ENCODE assay signal across 17 cellular contexts in the genomic region with DNA sequence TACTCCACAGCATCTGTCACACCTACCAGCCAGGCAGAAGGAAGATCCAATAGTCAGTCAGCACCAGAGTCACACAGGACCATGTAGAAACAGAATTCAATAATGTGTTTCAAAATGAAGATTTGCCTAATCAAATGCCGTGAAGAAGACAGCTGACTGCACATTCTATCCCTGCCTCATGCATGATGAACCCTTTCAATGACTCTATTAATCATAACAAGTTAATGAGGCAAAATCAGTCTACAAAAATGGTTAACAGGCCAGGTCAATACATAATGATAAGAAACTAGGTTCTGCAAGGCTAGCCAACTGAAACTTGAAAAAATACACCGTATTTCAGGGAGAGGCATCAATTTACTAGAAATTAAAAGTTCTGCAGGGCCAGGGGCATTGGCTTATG. TPM values are rescaled to one million over a fixed set of nuclear protein-coding genes. Genes with fewer than 3 reads are reported as not detected.
DNase-seq lines count a peak whose midpoint lies in the region; ATAC-seq, FAIRE-seq and TF ChIP-seq lines count a peak whose summit lies in the region.
"Had no signal": no experiment of that assay in that cellular context is flagged by ENCODE, and none has a peak within 500 bp of the region (broad histone marks: within the 10 kb centered on the region; RNA-seq: fewer than 3 reads in every experiment).

No MANE protein-coding gene starts in this region.

- H3K4me1 Mint-ChIP-seq in Calu3 (ENCODE audit: low read depth, unreplicated experiment), result no peaks in the 10 kb centered on the region

- no peak for TF ChIP-seq RAD21 in GM12878 (IDR thresholded peaks at IDR 0.05; ENCODE audit: insufficient read depth, low read depth, low read length)

- no peak overlapping the region for H3K4me3 Mint-ChIP-seq in Calu3 (ENCODE audit: low read depth, unreplicated experiment)
- H3K4me3 Mint-ChIP-seq: CD8-positive, alpha-beta memory T cell; GM23338 had no signal

- H3K27ac Mint-ChIP-seq in Calu3 (ENCODE audit: unreplicated experiment), result no peak overlapping the region
- H3K27ac Mint-ChIP-seq: GM23338 had no signal

- intact Hi-C loops in GM12878 (cut with micrococcal nuclease; ENCODE audit: unreplicated experiment), result no loop called here
- intact Hi-C loops in Calu3 (cut with micrococcal nuclease; ENCODE audit: unreplicated experiment), result no loop called here

- no peaks in the 10 kb centered on the region for H3K9me3 ChIP-seq in GM12878 (replicated peaks; ENCODE audit: control insufficient read depth, insufficient read depth, low read length)
- H3K9me3 ChIP-seq: A549, BE2C had no signal

- DNase-seq in GM12891 (ENCODE audit: insufficient read length, low spot score) (no peak), GM12878 (ENCODE audit: low read depth, low spot score) (no peak), kidney tubule cell (ENCODE audit: low spot score) (peak; percentile 51), Calu3 (no peak), NCI-H1436 (lab: John Stamatoyannopoulos, UW) (no peak), NCI-H146 treated with DMSO at 0.1 percent for 48 hours (lab: John Stamatoyannopoulos, UW; ENCODE audit: unreplicated experiment) (no peak)
- DNase-seq: BE2C; Caco-2; CD8-positive, alpha-beta memory T cell; DMS 273 treated with DMSO at 0.1 percent for 48 hours; H7; IMR-90; KG1 had no signal

- no peaks in the 10 kb centered on the region for H3K79me2 ChIP-seq in GM12878 (ENCODE audit: control insufficient read depth, insufficient read depth, low read length)

- ATAC-seq in GM12878 (peak; percentile 41; the same call in 2 of the 3 replicates), HG02938 (IDR thresholded peaks at IDR 0.05; ENCODE audit: unreplicated experiment) (no peak)
- ATAC-seq: A549, GM23338 had no signal

- no peak overlapping the region for H3K9ac ChIP-seq in GM12878 (ENCODE audit: control insufficient read depth, insufficient read depth, low read length)

- FAIRE-seq in GM12891 (lab: Jason Lieb, UNC), result peak; percentile 23
- no peak for FAIRE-seq in GM12878 (lab: Jason Lieb, UNC)
- FAIRE-seq: A549 had no signal

- TF ChIP-seq EP300 in GM12878 (IDR thresholded peaks at IDR 0.05; ENCODE audit: borderline replicate concordance in 1 of 2, control insufficient read depth in 1 of 2, low read depth in 2 of 2, low read length in 2 of 2), result no peak

- WGBS in GM12878 (ENCODE audit: insufficient coverage, insufficient replicate concordance, low lambda C conversion rate, missing lambda C conversion rate), result 34% methylated on average over 2 of the region's 2 CpGs

- H2AFZ ChIP-seq in GM12878 (ENCODE audit: control insufficient read depth, low read depth, low read length), result no peak overlapping the region
- H2AFZ ChIP-seq: GM23338 had no signal

- in situ Hi-C loops in GM12878 (cut with MboI), result no loop called here

- no peaks in the 10 kb centered on the region for H3K36me3 Mint-ChIP-seq in Calu3 (ENCODE audit: insufficient read depth, unreplicated experiment)
- H3K36me3 Mint-ChIP-seq: CD8-positive, alpha-beta memory T cell had no signal

- CTCF ChIA-PET in GM12878 (lab: Yijun Ruan, JAX) (no interaction called here), Calu3 (lab: Charles Lee) (interaction anchor here (0.6 to 1.2 kb wide), 3 partner anchors 11 to 72 kb away, joined by 3 to 8 read pairs (median 3); no protein-coding TSS in a partner anchor)

- no peaks in the 10 kb centered on the region for H3K27me3 Mint-ChIP-seq in Calu3 (ENCODE audit: unreplicated experiment)

- H4K20me1 ChIP-seq in GM12878 (ENCODE audit: control insufficient read depth, insufficient read depth), result no peaks in the 10 kb centered on the region

- no peak overlapping the region for H3K4me2 ChIP-seq in GM12878 (ENCODE audit: control insufficient read depth, insufficient read depth)
- H3K4me2 ChIP-seq: A549, GM23338 had no signal

- SMC1A ChIA-PET in GM12878 (lab: Charles Lee; ENCODE audit: uncharacterized antibody, unreplicated experiment), result interaction anchor here (0.7 to 1.7 kb wide), 3 partner anchors 10 to 91 kb away, joined by 3 to 7 read pairs (median 3); no protein-coding TSS in a partner anchor

- H3K36me3 ChIP-seq in GM12878 (ENCODE audit: control insufficient read depth in 2 of 2, insufficient read depth in 2 of 2, low read length in 1 of 2), result no peaks in the 10 kb centered on the region
- H3K36me3 ChIP-seq: BE2C had no signal

- TF ChIP-seq CTCF in GM12878 (IDR thresholded peaks at IDR 0.05 in 2 of 3, conservative IDR thresholded peaks at IDR 0.05 in 1 of 3; ENCODE audit: control insufficient read depth in 2 of 3, extremely low read depth in 1 of 3, insufficient read depth in 1 of 3, low read depth in 3 of 3, low read length in 3 of 3) (no peak), Calu3 (IDR thresholded peaks at IDR 0.05; ENCODE audit: unreplicated experiment) (no peak)

- POLR2A ChIA-PET in GM12878 (lab: Charles Lee), result interaction anchor here (0.6 to 0.7 kb wide), 2 partner anchors 96 to 256 kb away, joined by 3 to 5 read pairs; no protein-coding TSS in a partner anchor

- no peak overlapping the region for H3K27ac ChIP-seq in GM12878 (ENCODE audit: control insufficient read depth, insufficient read depth)
- H3K27ac ChIP-seq: A549 had no signal

- RAD21 ChIA-PET in GM12878 (lab: Charles Lee; ENCODE audit: unreplicated experiment), result interaction anchor here (1.3 kb wide), 1 partner anchor 92 kb away, joined by 4 read pairs; no protein-coding TSS in a partner anchor

- H3K9me3 Mint-ChIP-seq in Calu3 (ENCODE audit: low read depth, unreplicated experiment), result no peaks in the 10 kb centered on the region
- H3K9me3 Mint-ChIP-seq: CD8-positive, alpha-beta memory T cell had no signal

- no TSS peak for BruUV-seq in GM12878 (replicated peaks; lab: Mats Ljungman, UMichigan)
- no TSS peak for BruUV-seq in Calu3 (replicated peaks; lab: Mats Ljungman, UMichigan)

- no peak overlapping the region for H3K4me3 ChIP-seq in GM12878
- H3K4me3 ChIP-seq: A549, GM23338 had no signal

- H3K4me1 ChIP-seq in GM12878 (ENCODE audit: control insufficient read depth, insufficient read depth, low read length), result no peaks in the 10 kb centered on the region
- H3K4me1 ChIP-seq: A549, BE2C had no signal

- TF ChIP-seq POLR2A in GM12891 (IDR thresholded peaks at IDR 0.05; ENCODE audit: low read depth, low read length) (no peak), GM12878 (IDR thresholded peaks at IDR 0.05; ENCODE audit: low read depth, low read length) (no peak)

- H3K27me3 ChIP-seq in GM12878 (replicated peaks in 1 of 2; ENCODE audit: control insufficient read depth in 2 of 2, insufficient read depth in 2 of 2, low read length in 1 of 2), result no peaks in the 10 kb centered on the region; a peak in 1 of 4 replicates
- H3K27me3 ChIP-seq: BE2C had no signal

TF ChIP-seq in GM12891, 5 proteins besides CTCF, POLR2A, EP300 and RAD21 (continues in another document):
- no peak for TF ChIP-seq TAF1 (IDR thresholded peaks at IDR 0.05; ENCODE audit: low read depth, low read length)
- no peak for TF ChIP-seq POU2F2 (IDR thresholded peaks at IDR 0.05; ENCODE audit: low read depth, low read length)
- TF ChIP-seq SPI1 (IDR thresholded peaks at IDR 0.05; ENCODE audit: low read depth, low read length), result no peak
- no peak for TF ChIP-seq PAX5 (IDR thresholded peaks at IDR 0.05; ENCODE audit: insufficient read depth, low read length, severe bottlenecking)

TF ChIP-seq in GM12878, 131 proteins besides CTCF, POLR2A, EP300 and RAD21:
- TF ChIP-seq GABPA (IDR thresholded peaks at IDR 0.05; ENCODE audit: low read depth), result no peak
- peak; percentile 72; the same call in 1 of the 2 replicates for TF ChIP-seq MTA2 (IDR thresholded peaks at IDR 0.05; ENCODE audit: low read depth)
- 0 out of 2 replicates have a peak, but pooled peaks have one; percentile 11 for TF ChIP-seq PAX5 (IDR thresholded peaks at IDR 0.05; ENCODE audit: borderline replicate concordance, low read depth, low read length)

RNA-seq across cellular contexts. Expression of a gene that starts 6.7 kb away (rescaled TPM):
- polyA plus RNA-seq in GM12891 (2012; ENCODE audit: low read depth, missing spikeins), result 42.8 TPM
- 127 and 141 TPM in 2 replicates for total RNA-seq in GM12878 (2013; cell fraction: nucleolus; rRNA removed)
- 32.0 and 33.1 TPM in 2 replicates for total RNA-seq in GM12878 (2014; rRNA removed)
- total RNA-seq in GM12878 (2014; rRNA removed; fragmentation: Illumina TruSeq; extraction: Trizol), result 42.9 and 43.3 TPM in 2 replicates
- total RNA-seq in GM12878 (2021), result 66.0 and 70.8 TPM in 2 replicates
- 21.7 TPM for polyA plus RNA-seq in GM12878 (2011; ENCODE audit: low read depth)
- 34.3 and 50.5 TPM in 2 replicates for polyA plus RNA-seq in GM12878 (2011; rRNA removed)
- polyA plus RNA-seq in GM12878 (2011; cell fraction: cytosol; rRNA removed), result 11.3 and 16.3 TPM in 2 replicates
- 40.5 and 44.6 TPM in 2 replicates for polyA plus RNA-seq in GM12878 (2011; cell fraction: nucleus; rRNA removed)
- polyA plus RNA-seq in GM12878 (2012), result 67.7 and 97.5 TPM in 2 replicates
- polyA plus RNA-seq in GM12878 (2014; fragmentation: Illumina TruSeq; extraction: Trizol), result 30.4 and 40.7 TPM in 2 replicates
- 1 to 10 TPM; 7.6 to 9.5 TPM for polyA plus RNA-seq in GM12878 (2014; fragmentation: Nextera tagmentation; extraction: Ambion mirVana)
- 14.7 and 15.7 TPM in 2 replicates for polyA plus RNA-seq in GM12878 (2014; rRNA removed)
- 10 to 100 TPM; 46.7 to 47.5 TPM for polyA plus RNA-seq in GM12878 (2016; fragmentation: Nextera tagmentation; extraction: Ambion mirVana)
- 27.1 and 33.6 TPM in 2 replicates for polyA minus RNA-seq in GM12878 (2011; rRNA and poly(A)+ RNA removed)
- 37.6 and 44.5 TPM in 2 replicates for polyA minus RNA-seq in GM12878 (2011; cell fraction: cytosol; rRNA and poly(A)+ RNA removed)
- 39.5 and 55.2 TPM in 2 replicates for polyA minus RNA-seq in GM12878 (2011; cell fraction: nucleus; rRNA and poly(A)+ RNA removed)
- 45.4 and 46.2 TPM in 2 replicates for total RNA-seq in Calu3 (2022)

RNA-seq across cellular contexts. Expression of a gene that starts 44.0 kb away (rescaled TPM):
- 0.30 TPM for polyA plus RNA-seq in GM12891 (2012; ENCODE audit: low read depth, missing spikeins)
- not detected in 2 replicates for total RNA-seq in GM12878 (2013; cell fraction: nucleolus; rRNA removed)
- total RNA-seq in GM12878 (2014; rRNA removed) (not detected in 2 replicates), GM12878 (2014; rRNA removed; fragmentation: Illumina TruSeq; extraction: Trizol) (not detected in 2 replicates), GM12878 (2021) (not detected in 2 replicates), Calu3 (2022) (1.7 and 1.8 TPM in 2 replicates)
- polyA plus RNA-seq in GM12878 (2011; ENCODE audit: low read depth), result not detected
- polyA plus RNA-seq in GM12878 (2011; rRNA removed) (0.03 TPM in 1 of 2 replicates, not detected in the other), GM12878 (2014; fragmentation: Illumina TruSeq; extraction: Trizol) (0.03 TPM in 1 of 2 replicates, not detected in the other), GM12878 (2014; fragmentation: Nextera tagmentation; extraction: Ambion mirVana) (not detected), GM12878 (2014; rRNA removed) (not detected in 2 replicates), GM12878 (2016; fragmentation: Nextera tagmentation; extraction: Ambion mirVana) (under 1 TPM in 1 of 2 experiments, not detected in 1; 0.23 TPM)
- polyA plus RNA-seq in GM12878 (2011; cell fraction: cytosol; rRNA removed), result 0.01 TPM in 1 of 2 replicates, not detected in the other
- polyA plus RNA-seq in GM12878 (2011; cell fraction: nucleus; rRNA removed), result not detected in 2 replicates
- polyA plus RNA-seq in GM12878 (2012), result 0.23 and 0.28 TPM in 2 replicates
- polyA minus RNA-seq in GM12878 (2011; rRNA and poly(A)+ RNA removed), result not detected in 2 replicates
- polyA minus RNA-seq in GM12878 (2011; cell fraction: cytosol; rRNA and poly(A)+ RNA removed), result not detected in 2 replicates
- not detected in 2 replicates for polyA minus RNA-seq in GM12878 (2011; cell fraction: nucleus; rRNA and poly(A)+ RNA removed)
- total RNA-seq: HT-29 had no signal
